ENCODE assay signal across 1 cellular context in genomic region chr3:163929253-163929652, GRCh38.
TF ChIP-seq lines count a peak whose summit lies in the region.

No MANE protein-coding gene starts in this region.

TF ChIP-seq in GM12878, 131 proteins besides CTCF, POLR2A, EP300 and RAD21 (continued from another document):
- no peak for TF ChIP-seq PRDM15 (CRISPR knock-in tag; IDR thresholded peaks at IDR 0.05)
- no peak for TF ChIP-seq PAX8 (IDR thresholded peaks at IDR 0.05)
- no peak for TF ChIP-seq E2F4 (IDR thresholded peaks at IDR 0.05; ENCODE audit: low read depth, low read length)
- TF ChIP-seq CBFB (IDR thresholded peaks at IDR 0.05; ENCODE audit: low read depth), result no peak
- TF ChIP-seq SPI1 (IDR thresholded peaks at IDR 0.05; ENCODE audit: borderline replicate concordance, insufficient read depth, low read depth, low read length), result no peak
- no peak for TF ChIP-seq MTA2 (IDR thresholded peaks at IDR 0.05; ENCODE audit: low read depth)
- TF ChIP-seq NKRF (conservative IDR thresholded peaks at IDR 0.05), result no peak
- no peak for TF ChIP-seq ZBTB4 (CRISPR knock-in tag; IDR thresholded peaks at IDR 0.05)
- TF ChIP-seq BHLHE40 (IDR thresholded peaks at IDR 0.05; ENCODE audit: borderline replicate concordance in 1 of 2, low read depth in 2 of 2, low read length in 1 of 2), result no peak
- TF ChIP-seq ZBTB40 (IDR thresholded peaks at IDR 0.05; ENCODE audit: borderline replicate concordance), result no peak
TF ChIP-seq in GM12878: peak in this region for 0.
